In the genomic region with DNA sequence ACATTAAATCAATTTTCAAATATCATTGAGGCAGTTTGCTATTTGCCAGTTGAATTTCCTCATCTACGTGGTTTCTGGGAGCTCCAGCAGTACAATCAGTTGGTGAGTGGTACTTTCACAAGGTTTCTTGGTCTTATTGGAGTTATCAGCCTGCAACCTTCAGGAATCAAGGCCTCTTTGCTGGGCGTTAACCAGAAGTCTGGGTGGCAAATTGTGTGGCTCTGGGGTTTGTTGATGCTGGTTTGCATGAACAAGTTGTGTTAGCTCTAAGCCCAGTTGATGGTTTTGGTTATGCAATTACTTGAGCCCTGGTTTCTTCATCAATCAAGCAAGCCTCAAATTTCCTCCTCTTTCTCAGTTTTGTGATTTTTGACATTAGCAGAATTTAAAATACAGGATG, we compare ENCODE assay signal across 18 cellular contexts.
"Had no signal": no experiment of that assay in that cellular context is flagged by ENCODE, and none has a peak within 500 bp of the region (broad histone marks: within the 10 kb centered on the region; RNA-seq: fewer than 3 reads in every experiment).

No MANE protein-coding gene starts in this region.

- H3K27me3 ChIP-seq: breast epithelium, foreskin keratinocyte, hepatocyte, ovary, tibial artery had no signal

- H3K9me3 ChIP-seq: breast epithelium, left ventricle myocardium inferior, ovary, prostate gland, tibial artery had no signal

- H3K4me1 ChIP-seq: breast epithelium, foreskin keratinocyte, left ventricle myocardium inferior, prostate gland had no signal

- H3K36me3 Mint-ChIP-seq: activated naive CD8-positive, alpha-beta T cell treated with anti-CD3 and anti-CD28 coated beads for 36 hours; mesothelial cell of epicardium; natural killer cell had no signal

- H3K4me3 ChIP-seq: breast epithelium, hepatocyte, left ventricle myocardium inferior, ovary, prostate gland, tibial artery had no signal

- H3K9me3 Mint-ChIP-seq: activated naive CD8-positive, alpha-beta T cell treated with anti-CD3 and anti-CD28 coated beads for 36 hours; central memory CD8-positive, alpha-beta T cell; natural killer cell had no signal

- ATAC-seq: foreskin keratinocyte; natural killer cell; stimulated activated naive CD8-positive, alpha-beta T cell treated with anti-CD3 and anti-CD28 coated beads, Interleukin-15, Interleukin-2, amounts not matched to agents 100 U/mL and 50 U/mL, for 24 hours had no signal

- H3K27ac Mint-ChIP-seq: activated naive CD8-positive, alpha-beta T cell treated with anti-CD3 and anti-CD28 coated beads for 36 hours; natural killer cell had no signal

- H3K4me3 Mint-ChIP-seq: activated naive CD8-positive, alpha-beta T cell treated with anti-CD3 and anti-CD28 coated beads for 36 hours; central memory CD8-positive, alpha-beta T cell; mesothelial cell of epicardium; natural killer cell had no signal

- DNase-seq: activated naive CD4-positive, alpha-beta T cell treated with Interleukin-2 at 50 U/mL for 16 hours; activated naive CD8-positive, alpha-beta T cell treated with anti-CD3 and anti-CD28 coated beads for 36 hours; activated T-cell treated with anti-CD3 and anti-CD28 coated beads, Interleukin-2, amount 50 U/mL, for 1 hour; amniotic stem cell; effector memory CD4-positive, alpha-beta T cell; foreskin keratinocyte; glutamatergic neuron; left ventricle myocardium inferior; natural killer cell; ovary; stimulated activated CD4-positive, alpha-beta T cell treated with anti-CD3 and anti-CD28 coated beads, Interleukin-4, amount 100 ng/mL, for 24 hours; stimulated activated naive CD8-positive, alpha-beta T cell treated with anti-CD3 and anti-CD28 coated beads, Interleukin-15, Interleukin-2, amounts not matched to agents 100 U/mL and 50 U/mL, for 24 hours; tibial artery had no signal

- H3K36me3 ChIP-seq: breast epithelium, left ventricle myocardium inferior, ovary, prostate gland, tibial artery had no signal

- H3K4me1 Mint-ChIP-seq: activated naive CD8-positive, alpha-beta T cell treated with anti-CD3 and anti-CD28 coated beads for 36 hours; central memory CD8-positive, alpha-beta T cell; natural killer cell had no signal
